Comparison of ENCODE assay signal across 21 cellular contexts in the genomic region with DNA sequence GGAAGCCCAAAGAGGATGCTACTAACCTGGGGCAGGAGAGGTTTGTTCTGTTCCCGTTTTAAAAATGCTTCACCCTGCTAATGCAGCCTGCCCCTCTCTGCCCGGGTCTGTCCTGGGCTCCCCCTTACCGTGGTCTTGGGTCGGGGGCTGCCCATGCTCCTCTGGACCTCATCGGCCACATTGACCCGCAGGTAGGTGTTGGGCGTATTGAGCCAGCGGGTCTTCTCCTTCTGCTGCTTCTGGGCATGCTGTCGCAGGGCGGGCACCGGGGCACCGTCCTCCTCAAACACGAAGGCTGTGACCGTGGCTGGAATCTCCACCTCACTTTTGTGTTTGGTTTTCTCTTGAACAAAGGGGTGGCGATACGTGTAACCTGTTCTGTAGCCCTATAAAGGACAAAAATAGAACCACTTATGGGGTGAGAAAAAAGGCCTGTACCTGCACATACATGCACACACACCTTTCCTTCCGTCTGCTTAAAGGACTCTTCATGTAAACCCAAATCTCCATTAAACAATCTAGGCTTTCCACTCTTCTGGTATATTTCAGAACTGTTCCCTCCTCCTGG.
"Had no signal": no experiment of that assay in that cellular context is flagged by ENCODE, and none has a peak within 500 bp of the region (broad histone marks: within the 10 kb centered on the region; RNA-seq: fewer than 3 reads in every experiment).

No MANE protein-coding gene starts in this region.

- H3K4me1 ChIP-seq: ascending aorta had no signal

- H3K27ac ChIP-seq: ascending aorta, esophagus muscularis mucosa, hepatocyte, SK-N-MC, skin epidermis, thyroid gland had no signal

- ATAC-seq: activated CD8-positive, alpha-beta T cell treated with anti-CD3 and anti-CD28 coated beads for 36 hours; activated T-cell treated with anti-CD3 and anti-CD28 coated beads, Interleukin-2, amount 50 U/mL, for 72 hours; left cardiac atrium had no signal

- H3K9me3 Mint-ChIP-seq: activated CD8-positive, alpha-beta T cell treated with anti-CD3 and anti-CD28 coated beads for 36 hours; activated T-cell treated with anti-CD3 and anti-CD28 coated beads, Interleukin-2, amount 50 U/mL, for 72 hours; dendritic cell treated with granulocyte-macrophage colony-stimulating factor and Interleukin-4, amounts not matched to agents 40 ng/mL and 50 ng/mL, for 4 days; neural crest cell had no signal

- H3K36me3 ChIP-seq: ascending aorta, thyroid gland had no signal

- H3K4me1 Mint-ChIP-seq: neural crest cell had no signal

- H3K4me3 Mint-ChIP-seq: activated CD8-positive, alpha-beta T cell treated with anti-CD3 and anti-CD28 coated beads for 36 hours; activated T-cell treated with anti-CD3 and anti-CD28 coated beads, Interleukin-2, amount 50 U/mL, for 72 hours; dendritic cell treated with granulocyte-macrophage colony-stimulating factor and Interleukin-4, amounts not matched to agents 40 ng/mL and 50 ng/mL, for 4 days; neural crest cell had no signal

- DNase-seq: activated CD4-positive, alpha-beta T cell treated with anti-CD3 and anti-CD28 coated beads for 48 hours; activated CD4-positive, CD25-positive, alpha-beta regulatory T cell; activated CD8-positive, alpha-beta T cell treated with anti-CD3 and anti-CD28 coated beads for 36 hours; activated effector memory CD4-positive, alpha-beta T cell treated with anti-CD3 and anti-CD28 coated beads, Interleukin-2, amount 50 U/mL, for 16 hours; activated naive CD4-positive, alpha-beta T cell treated with anti-CD3 and anti-CD28 coated beads, Interleukin-2, amount 50 U/mL, for 16 hours; activated T-cell treated with anti-CD3 and anti-CD28 coated beads, Interleukin-2, amount 50 U/mL, for 72 hours; effector CD8-positive, alpha-beta T cell; left cardiac atrium; midbrain; right cardiac atrium; stimulated activated CD8-positive, alpha-beta memory T cell treated with anti-CD3 and anti-CD28 coated beads, Interleukin-4, amount 100 ng/mL, for 48 hours; stimulated activated naive CD4-positive, alpha-beta T cell treated with Interleukin-2 at 50 U/mL for 16 hours; thyroid gland had no signal

- H3K27me3 ChIP-seq: ascending aorta, esophagus muscularis mucosa, hepatocyte, thyroid gland had no signal

- H3K4me3 ChIP-seq: ascending aorta, esophagus muscularis mucosa, hepatocyte, SK-N-MC, skin epidermis, thyroid gland had no signal

- H3K27me3 Mint-ChIP-seq: activated CD8-positive, alpha-beta T cell treated with anti-CD3 and anti-CD28 coated beads for 36 hours; dendritic cell treated with granulocyte-macrophage colony-stimulating factor and Interleukin-4, amounts not matched to agents 40 ng/mL and 50 ng/mL, for 4 days had no signal

- H3K9me3 ChIP-seq: ascending aorta, esophagus muscularis mucosa, thyroid gland had no signal

- H3K27ac Mint-ChIP-seq: activated CD8-positive, alpha-beta T cell treated with anti-CD3 and anti-CD28 coated beads for 36 hours; activated T-cell treated with anti-CD3 and anti-CD28 coated beads, Interleukin-2, amount 50 U/mL, for 72 hours; dendritic cell treated with granulocyte-macrophage colony-stimulating factor and Interleukin-4, amounts not matched to agents 40 ng/mL and 50 ng/mL, for 4 days; progenitor cell of endocrine pancreas had no signal
